ENCODE assay signal across 13 cellular contexts in genomic region chr18:3546106-3546505, GRCh38.
DNase-seq lines count a peak whose midpoint lies in the region; ATAC-seq and TF ChIP-seq lines count a peak whose summit lies in the region.
"Had no signal": no experiment of that assay in that cellular context is flagged by ENCODE, and none has a peak within 500 bp of the region (broad histone marks: within the 10 kb centered on the region; RNA-seq: fewer than 3 reads in every experiment).

No MANE protein-coding gene starts in this region.

- TF ChIP-seq CTCF in WTC11 (IDR thresholded peaks at IDR 0.05): no peak

- intact Hi-C loops in sciatic nerve (cut with DNase I): no loop called here

- H3K27ac Mint-ChIP-seq in activated naive CD4-positive, alpha-beta T cell treated with anti-CD3 and anti-CD28 coated beads, Interleukin-2, amount 50 U/mL, for 24 hours: peak overlapping the region; percentile 46
- H3K27ac Mint-ChIP-seq in WTC11: peak overlapping the region; percentile 82
- H3K27ac Mint-ChIP-seq in stimulated activated memory B cell treated with anti-CD40 and anti-IgM and Interleukin-4, amounts not matched to agents 10 μg/mL and 1 μg/mL and 100 μg/mL, for 72 hours: peak overlapping the region; percentile 28
- H3K27ac Mint-ChIP-seq: CD4-positive, alpha-beta T cell had no signal

- H3K9me3 Mint-ChIP-seq in activated naive CD4-positive, alpha-beta T cell treated with anti-CD3 and anti-CD28 coated beads, Interleukin-2, amount 50 U/mL, for 24 hours: no peaks in the 10 kb centered on the region
- H3K9me3 Mint-ChIP-seq in WTC11: no peaks in the 10 kb centered on the region
- H3K9me3 Mint-ChIP-seq in stimulated activated memory B cell treated with anti-CD40 and anti-IgM and Interleukin-4, amounts not matched to agents 10 μg/mL and 1 μg/mL and 100 μg/mL, for 72 hours: no peaks in the 10 kb centered on the region
- H3K9me3 Mint-ChIP-seq: CD4-positive, alpha-beta T cell had no signal

- CTCF ChIA-PET in WTC11 (lab: Charles Lee): interaction anchor here (0.9 kb wide), 1 partner anchor 48 kb away, joined by 3 read pairs; no protein-coding TSS in a partner anchor

- H3K4me3 Mint-ChIP-seq in activated naive CD4-positive, alpha-beta T cell treated with anti-CD3 and anti-CD28 coated beads, Interleukin-2, amount 50 U/mL, for 24 hours: no peak overlapping the region
- no peak overlapping the region for H3K4me3 Mint-ChIP-seq in WTC11
- H3K4me3 Mint-ChIP-seq in stimulated activated memory B cell treated with anti-CD40 and anti-IgM and Interleukin-4, amounts not matched to agents 10 μg/mL and 1 μg/mL and 100 μg/mL, for 72 hours: no peak overlapping the region
- H3K4me3 Mint-ChIP-seq: CD4-positive, alpha-beta T cell had no signal

- POLR2A ChIA-PET in WTC11 (lab: Charles Lee): interaction anchor here (0.6 kb wide), 1 partner anchor 19 kb away, joined by 6 read pairs; no protein-coding TSS in a partner anchor

- no peak for DNase-seq in activated naive CD4-positive, alpha-beta T cell (lab: John Stamatoyannopoulos, UW)
- DNase-seq in WTC11 (ENCODE audit: low spot score) (no peak), NCI-H1092 treated with DMSO at 0.1 percent for 48 hours (lab: John Stamatoyannopoulos, UW) (no peak), sciatic nerve (ENCODE audit: low spot score) (no peak), dedifferentiated amniotic fluid mesenchymal stem cell (ENCODE audit: extremely low spot score) (no peak)
- DNase-seq: AML-193; Caco-2; CD4-positive, alpha-beta T cell; GM23248; H7 had no signal

- no peaks in the 10 kb centered on the region for H3K27me3 Mint-ChIP-seq in activated naive CD4-positive, alpha-beta T cell treated with anti-CD3 and anti-CD28 coated beads, Interleukin-2, amount 50 U/mL, for 24 hours
- no peaks in the 10 kb centered on the region for H3K27me3 Mint-ChIP-seq in WTC11 (ENCODE audit: low read depth)
- H3K27me3 Mint-ChIP-seq in stimulated activated memory B cell treated with anti-CD40 and anti-IgM and Interleukin-4, amounts not matched to agents 10 μg/mL and 1 μg/mL and 100 μg/mL, for 72 hours: no peaks in the 10 kb centered on the region

- ATAC-seq in WTC11 (no peak), sciatic nerve (no peak)
- ATAC-seq in stimulated activated memory B cell treated with anti-CD40 and anti-IgM and Interleukin-4, amounts not matched to agents 10 μg/mL and 1 μg/mL and 100 μg/mL, for 72 hours: no peak
- ATAC-seq: A549 had no signal

- no peaks in the 10 kb centered on the region for H3K36me3 Mint-ChIP-seq in activated naive CD4-positive, alpha-beta T cell treated with anti-CD3 and anti-CD28 coated beads, Interleukin-2, amount 50 U/mL, for 24 hours
- H3K36me3 Mint-ChIP-seq in WTC11: no peaks in the 10 kb centered on the region
- H3K36me3 Mint-ChIP-seq in stimulated activated memory B cell treated with anti-CD40 and anti-IgM and Interleukin-4, amounts not matched to agents 10 μg/mL and 1 μg/mL and 100 μg/mL, for 72 hours: no peaks in the 10 kb centered on the region

- H3K4me1 Mint-ChIP-seq in activated naive CD4-positive, alpha-beta T cell treated with anti-CD3 and anti-CD28 coated beads, Interleukin-2, amount 50 U/mL, for 24 hours: peaks cover 10% of the 10 kb centered on the region
- peaks cover 10% of the 10 kb centered on the region for H3K4me1 Mint-ChIP-seq in WTC11
- peaks cover 22% of the 10 kb centered on the region for H3K4me1 Mint-ChIP-seq in stimulated activated memory B cell treated with anti-CD40 and anti-IgM and Interleukin-4, amounts not matched to agents 10 μg/mL and 1 μg/mL and 100 μg/mL, for 72 hours

TF ChIP-seq in WTC11, 78 proteins besides CTCF, POLR2A, EP300 and RAD21:
- TF ChIP-seq ZNF671 (CRISPR knock-in tag; IDR thresholded peaks at IDR 0.05) (no peak), MXD4 (CRISPR knock-in tag; IDR thresholded peaks at IDR 0.05; ENCODE audit: borderline replicate concordance) (no peak), TP53 (CRISPR knock-in tag; IDR thresholded peaks at IDR 0.05) (no peak), ETV6 (CRISPR knock-in tag; IDR thresholded peaks at IDR 0.05) (no peak), CREM (CRISPR knock-in tag; IDR thresholded peaks at IDR 0.05) (no peak), MAX (CRISPR knock-in tag; IDR thresholded peaks at IDR 0.05) (no peak), AR (CRISPR knock-in tag; IDR thresholded peaks at IDR 0.05) (no peak), RORB (CRISPR knock-in tag; IDR thresholded peaks at IDR 0.05) (no peak), ZNF416 (CRISPR knock-in tag; IDR thresholded peaks at IDR 0.05) (no peak)

Comparison
In these comparisons a context has a peak if more than half of its experiments do, and no peak if none do; other contexts are left out.
1. H3K27ac Mint-ChIP-seq: peak in every context shown above with its lines; median percentile 82 in WTC11; 46 in activated naive CD4-positive, alpha-beta T cell treated with anti-CD3 and anti-CD28 coated beads, Interleukin-2, amount 50 U/mL, for 24 hours; 28 in stimulated activated memory B cell treated with anti-CD40 and anti-IgM and Interleukin-4, amounts not matched to agents 10 μg/mL and 1 μg/mL and 100 μg/mL, for 72 hours.